17 cellular contexts compared by ENCODE assay signal in the genomic region with DNA sequence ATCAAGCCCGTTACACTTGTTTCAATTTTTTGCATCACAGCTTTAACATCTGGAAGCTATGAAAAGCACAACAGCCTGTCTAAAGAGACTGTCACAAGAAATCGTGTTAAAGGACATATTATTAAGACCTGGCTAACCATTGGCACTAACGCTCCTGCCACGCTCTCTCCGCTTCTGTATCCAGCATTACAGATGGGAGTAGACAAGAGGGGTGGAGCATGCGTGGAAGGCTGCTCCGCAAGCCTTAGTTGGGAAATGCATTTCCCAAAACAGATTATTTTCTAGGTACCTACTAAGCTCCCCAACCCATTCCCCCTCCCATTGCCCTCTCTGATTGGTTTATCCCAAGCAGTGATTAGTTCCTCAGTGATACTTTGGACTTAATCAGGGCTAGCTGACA.
DNase-seq lines count a peak whose midpoint lies in the region; ATAC-seq and TF ChIP-seq lines count a peak whose summit lies in the region.
"Had no signal": no experiment of that assay in that cellular context is flagged by ENCODE, and none has a peak within 500 bp of the region (broad histone marks: within the 10 kb centered on the region; RNA-seq: fewer than 3 reads in every experiment).

No MANE protein-coding gene starts in this region.

- H3K4me1 ChIP-seq in body of pancreas (no peaks in the 10 kb centered on the region), adrenal gland (replicated peaks in 1 of 2) (no peaks in the 10 kb centered on the region)

- 74 to 79% methylated on average over 7 of the region's 7 CpGs for WGBS in body of pancreas, 2 donors
- WGBS in adrenal gland, 4 donors = 81 to 88% (median 85%) methylated on average over 7 of the region's 7 CpGs

- intact Hi-C loops in body of pancreas (cut with DNase I) = no loop called here
- intact Hi-C loops in adrenal gland (cut with DNase I) = no loop called here

- no peaks in the 10 kb centered on the region for H3K36me3 ChIP-seq in body of pancreas (replicated peaks in 1 of 2; ENCODE audit: insufficient read depth in 1 of 2, low read depth in 2 of 2)
- H3K36me3 ChIP-seq in adrenal gland (replicated peaks in 1 of 2) = no peaks in the 10 kb centered on the region

- TF ChIP-seq CTCF in body of pancreas (IDR thresholded peaks at IDR 0.05) (no peak), adrenal gland (IDR thresholded peaks at IDR 0.05) (no peak)

- no peak overlapping the region for H3K27ac ChIP-seq in body of pancreas
- no peak overlapping the region for H3K27ac ChIP-seq in adrenal gland

- H3K9me3 ChIP-seq in body of pancreas = no peaks in the 10 kb centered on the region
- H3K9me3 ChIP-seq in adrenal gland (replicated peaks in 1 of 3) = no peaks in the 10 kb centered on the region

- TF ChIP-seq POLR2A in body of pancreas (IDR thresholded peaks at IDR 0.05) = no peak
- TF ChIP-seq POLR2A in adrenal gland (IDR thresholded peaks at IDR 0.05) = no peak

- no peak for ATAC-seq in body of pancreas
- ATAC-seq: GM23338, HCT116 had no signal

- peak; percentile 5 for DNase-seq in Ammon's horn (ENCODE audit: low spot score)
- peak; percentile 28 for DNase-seq in NCI-H82 treated with DMSO at 0.1 percent for 48 hours (lab: John Stamatoyannopoulos, UW; ENCODE audit: unreplicated experiment)
- peak; percentile 10 for DNase-seq in medulla oblongata (ENCODE audit: extremely low spot score)
- no peak for DNase-seq in body of pancreas
- DNase-seq in adrenal gland = no peak
- DNase-seq in hippocampal formation (lab: John Stamatoyannopoulos, UW) = no peak
- DNase-seq: ACHN; AML-193; Calu3; CD4-positive, alpha-beta memory T cell; COR-L47; DMS53; DMS79 treated with DMSO at 0.1 percent for 48 hours; GF-D8; H9 had no signal

- no peaks in the 10 kb centered on the region for H3K27me3 ChIP-seq in body of pancreas
- H3K27me3 ChIP-seq in adrenal gland = no peaks in the 10 kb centered on the region

- H3K4me3 ChIP-seq in body of pancreas (no peak overlapping the region), adrenal gland (no peak overlapping the region)
- H3K4me3 ChIP-seq: GM23338 had no signal

Comparison
In these comparisons a context has a peak if more than half of its experiments do, and no peak if none do; other contexts are left out.
1. DNase-seq: peak in Ammon's horn (single experiment), NCI-H82 treated with DMSO at 0.1 percent for 48 hours (single experiment) and medulla oblongata (single experiment); none in body of pancreas (0 of 4), adrenal gland (0 of 7) and hippocampal formation (0 of 2).